ENCODE assay signal across 15 cellular contexts in the genomic region with DNA sequence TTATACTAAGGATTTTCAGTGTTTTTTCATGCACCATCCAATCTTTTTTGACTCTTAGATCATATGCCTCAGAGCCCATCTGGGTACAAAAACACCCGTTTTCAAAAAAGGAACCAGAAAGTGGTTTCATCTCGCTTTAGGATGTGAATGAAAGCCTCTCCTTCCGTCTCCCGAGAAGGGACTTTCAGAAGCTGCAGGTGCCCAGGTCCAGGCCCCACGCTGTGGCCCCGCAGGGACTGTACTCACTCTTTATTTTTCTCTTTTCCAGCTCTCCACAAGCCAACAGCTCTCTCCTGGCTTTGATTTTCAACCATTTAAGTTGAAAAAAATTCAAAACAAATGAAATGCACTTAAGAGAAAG.
DNase-seq lines count a peak whose midpoint lies in the region; ATAC-seq, FAIRE-seq and TF ChIP-seq lines count a peak whose summit lies in the region.
"Had no signal": no experiment of that assay in that cellular context is flagged by ENCODE, and none has a peak within 500 bp of the region (broad histone marks: within the 10 kb centered on the region; RNA-seq: fewer than 3 reads in every experiment).

No MANE protein-coding gene starts in this region.

- POLR2A ChIA-PET in HepG2 (lab: Yijun Ruan, JAX) = interaction anchor here (2.5 to 2.8 kb wide), 2 partner anchors 12 to 34 kb away, joined by 8 to 13 read pairs; no protein-coding TSS in a partner anchor
- POLR2A ChIA-PET in naive thymus-derived CD4-positive, alpha-beta T cell (lab: Charles Lee) = no interaction called here

- H3K9me3 Mint-ChIP-seq in naive thymus-derived CD4-positive, alpha-beta T cell = peaks cover 0 to 7% (median 0%) of the 10 kb centered on the region in 11 donors

- peaks cover 50% of the 10 kb centered on the region for H3K4me1 ChIP-seq in HepG2 (ENCODE audit: insufficient read depth, low read length)
- no peaks in the 10 kb centered on the region for H3K4me1 ChIP-seq in right lobe of liver
- H3K4me1 ChIP-seq in transverse colon = no peaks in the 10 kb centered on the region
- H3K4me1 ChIP-seq in naive thymus-derived CD4-positive, alpha-beta T cell (ENCODE audit: control insufficient read depth in 2 of 2, insufficient read depth in 2 of 2, low read length in 2 of 2) = no peaks in the 10 kb centered on the region
- H3K4me1 ChIP-seq: lower lobe of right lung had no signal

- TF ChIP-seq POLR2A in HepG2 (IDR thresholded peaks at IDR 0.05; ENCODE audit: insufficient read depth in 1 of 2, low read depth in 2 of 2, low read length in 2 of 2) (no peak), right lobe of liver (IDR thresholded peaks at IDR 0.05) (no peak), transverse colon (IDR thresholded peaks at IDR 0.05) (no peak)

- no peaks in the 10 kb centered on the region for H3K9me3 ChIP-seq in HepG2 (ENCODE audit: low read length)
- H3K9me3 ChIP-seq in right lobe of liver = no peaks in the 10 kb centered on the region
- no peaks in the 10 kb centered on the region for H3K9me3 ChIP-seq in transverse colon
- H3K9me3 ChIP-seq in naive thymus-derived CD4-positive, alpha-beta T cell (ENCODE audit: control insufficient read depth in 2 of 3, low read length in 3 of 3) = no peaks in the 10 kb centered on the region
- H3K9me3 ChIP-seq: lower lobe of right lung had no signal

- in situ Hi-C loops in HepG2 (cut with HindIII; ENCODE audit: extremely low pct_ligation_motif_present, low pct_unique_long_range_greater_than_20kb) (no loop called here), transverse colon (cut with MboI; ENCODE audit: low pct_ligation_motif_present in 1 of 4, low pct_unique_long_range_greater_than_20kb in 1 of 4, low sequenced_read_pairs in 3 of 4) (no loop called here)

- H3K4me3 ChIP-seq in HepG2 (replicated peaks in 1 of 3; ENCODE audit: insufficient read depth in 1 of 3, low read depth in 2 of 3, low read length in 3 of 3) (peak overlapping the region; percentile 57 to 71 (median 66)), right lobe of liver (no peak overlapping the region), transverse colon (no peak overlapping the region)
- no peak overlapping the region for H3K4me3 ChIP-seq in naive thymus-derived CD4-positive, alpha-beta T cell (ENCODE audit: low read length)
- H3K4me3 ChIP-seq: lower lobe of right lung had no signal

- no peaks in the 10 kb centered on the region for H3K27me3 ChIP-seq in HepG2 (ENCODE audit: control insufficient read depth in 1 of 2, insufficient read depth in 2 of 2, low read length in 2 of 2)
- no peaks in the 10 kb centered on the region for H3K27me3 ChIP-seq in right lobe of liver
- H3K27me3 ChIP-seq in transverse colon = no peaks in the 10 kb centered on the region
- no peaks in the 10 kb centered on the region for H3K27me3 ChIP-seq in naive thymus-derived CD4-positive, alpha-beta T cell (ENCODE audit: control insufficient read depth in 2 of 2, insufficient read depth in 2 of 2, low read length in 2 of 2)

- H3K27ac ChIP-seq in HepG2 (ENCODE audit: extremely low read length, insufficient read depth, low read length) (no peak overlapping the region), right lobe of liver (no peak overlapping the region), transverse colon (peak overlapping the region in 1 of 4 donors; percentile 46)
- H3K27ac ChIP-seq in naive thymus-derived CD4-positive, alpha-beta T cell (ENCODE audit: low read depth, low read length) = no peak overlapping the region
- H3K27ac ChIP-seq: 22Rv1, lower lobe of right lung had no signal

- H3K27me3 Mint-ChIP-seq in naive thymus-derived CD4-positive, alpha-beta T cell = peaks cover under 1 to 27% (median 10%) of the 10 kb centered on the region in 5 donors
- H3K27me3 Mint-ChIP-seq: activated CD4-positive, alpha-beta T cell treated with anti-CD3 and anti-CD28 coated beads, Interleukin-2, amount 10 ng/mL, durations not matched to agents 7 days and 5 days had no signal

- no peaks in the 10 kb centered on the region for H3K36me3 Mint-ChIP-seq in naive thymus-derived CD4-positive, alpha-beta T cell

- no peak overlapping the region for H3K27ac Mint-ChIP-seq in naive thymus-derived CD4-positive, alpha-beta T cell
- H3K27ac Mint-ChIP-seq: activated CD4-positive, alpha-beta T cell treated with anti-CD3 and anti-CD28 coated beads, Interleukin-2, amount 10 ng/mL, durations not matched to agents 7 days and 5 days had no signal

- no peak for FAIRE-seq in HepG2 (lab: Jason Lieb, UNC)

- TF ChIP-seq CTCF in HepG2 (CRISPR knock-in tag; IDR thresholded peaks at IDR 0.05) (no peak), right lobe of liver (IDR thresholded peaks at IDR 0.05) (no peak), transverse colon (IDR thresholded peaks at IDR 0.05) (no peak)

- 27% methylated on average over 6 of the region's 6 CpGs for WGBS in HepG2 (ENCODE audit: low lambda C conversion rate)
- 44% methylated on average over 6 of the region's 6 CpGs for WGBS in right lobe of liver (ENCODE audit: insufficient coverage, low coverage, low lambda C conversion rate, missing lambda C conversion rate)
- WGBS in transverse colon (ENCODE audit: low coverage in 1 of 2), 2 donors = 28 to 48% methylated on average over 5 to 6 of the region's 6 CpGs

- H2AFZ ChIP-seq in HepG2 (ENCODE audit: low read length) = peak overlapping the region; percentile 32

- no peaks in the 10 kb centered on the region for H3K79me2 ChIP-seq in HepG2 (ENCODE audit: insufficient read depth, low read length)

- H3K4me1 Mint-ChIP-seq in naive thymus-derived CD4-positive, alpha-beta T cell = peaks cover 0 to 4% (median 0%) of the 10 kb centered on the region in 7 donors

- H3K4me3 Mint-ChIP-seq in naive thymus-derived CD4-positive, alpha-beta T cell = peak overlapping the region in 2 of 10 donors; percentile 9 to 29
- H3K4me3 Mint-ChIP-seq: activated CD4-positive, alpha-beta T cell treated with anti-CD3 and anti-CD28 coated beads, Interleukin-2, amount 10 ng/mL, durations not matched to agents 7 days and 5 days had no signal

- TF ChIP-seq RAD21 in HepG2 (CRISPR knock-in tag; IDR thresholded peaks at IDR 0.05) = no peak

- CTCF ChIA-PET in HepG2 (lab: Yijun Ruan, JAX; ENCODE audit: low intra/inter-chr PET ratio, low total read pairs) = no interaction called here
- CTCF ChIA-PET in naive thymus-derived CD4-positive, alpha-beta T cell (lab: Charles Lee) = no interaction called here

- no peaks in the 10 kb centered on the region for H4K20me1 ChIP-seq in HepG2 (ENCODE audit: insufficient read depth, low read length)

- peak overlapping the region; percentile 56; the same call in 1 of the 2 replicates for H3K9ac ChIP-seq in HepG2 (ENCODE audit: insufficient read depth, low read depth, low read length)

- TF ChIP-seq EP300 in HepG2 (IDR thresholded peaks at IDR 0.05; ENCODE audit: low read depth in 2 of 2, low read length in 2 of 2) (no peak), HepG2 (CRISPR knock-in tag; IDR thresholded peaks at IDR 0.05; ENCODE audit: borderline replicate concordance) (no peak), transverse colon (IDR thresholded peaks at IDR 0.05; ENCODE audit: low read depth) (no peak)

- H3K4me2 ChIP-seq in HepG2 (ENCODE audit: low read depth, low read length) = peak overlapping the region; percentile 89

- H3K36me3 ChIP-seq in HepG2 (replicated peaks in 1 of 2; ENCODE audit: control insufficient read depth in 1 of 2, insufficient read depth in 2 of 2, low read length in 2 of 2) (no peaks in the 10 kb centered on the region), right lobe of liver (no peaks in the 10 kb centered on the region), transverse colon (no peaks in the 10 kb centered on the region)
- no peaks in the 10 kb centered on the region for H3K36me3 ChIP-seq in naive thymus-derived CD4-positive, alpha-beta T cell (ENCODE audit: control insufficient read depth in 2 of 3, insufficient read depth in 3 of 3, low read length in 3 of 3)
- H3K36me3 ChIP-seq: lower lobe of right lung had no signal

- TSS peak; percentile 91 for BruUV-seq in HepG2 (replicated peaks; lab: Mats Ljungman, UMichigan)

- ATAC-seq in HepG2 = no peak
- no peak for ATAC-seq in right lobe of liver
- ATAC-seq in HG02588 (IDR thresholded peaks at IDR 0.05; ENCODE audit: unreplicated experiment) = peak; percentile 32
- ATAC-seq in HG03565 (IDR thresholded peaks at IDR 0.05; ENCODE audit: unreplicated experiment) = peak; percentile 28
- ATAC-seq in left ventricle myocardium superior = no peak
- no peak for ATAC-seq in naive thymus-derived CD4-positive, alpha-beta T cell

- no peak for DNase-seq in HepG2 (ENCODE audit: low spot score)
- no peak for DNase-seq in right lobe of liver
- DNase-seq in transverse colon = peak; percentile 28
- DNase-seq in left ventricle myocardium superior = no peak
- no peak for DNase-seq in naive thymus-derived CD4-positive, alpha-beta T cell
- no peak for DNase-seq in NCI-H2171 (lab: John Stamatoyannopoulos, UW)
- DNase-seq: activated CD4-positive, alpha-beta T cell treated with anti-CD3 and anti-CD28 coated beads, Interleukin-2, amount 10 ng/mL, durations not matched to agents 7 days and 5 days; activated gamma-delta T cell; hippocampal formation; lower lobe of right lung; occipital lobe; stimulated activated CD4-positive, alpha-beta T cell treated with anti-CD3 and anti-CD28 coated beads, Interleukin-15, amount 100 ng/mL, for 24 hours had no signal

- intact Hi-C loops in HepG2 (cut with micrococcal nuclease; ENCODE audit: unreplicated experiment) = no loop called here
- intact Hi-C loops in right lobe of liver (cut with DNase I) = no loop called here
- intact Hi-C loops in transverse colon (cut with DNase I; ENCODE audit: low total_unique reads) = no loop called here
- intact Hi-C loops in left ventricle myocardium superior (cut with micrococcal nuclease) = no loop called here
- intact Hi-C loops in naive thymus-derived CD4-positive, alpha-beta T cell (cut with micrococcal nuclease) = no loop called here

TF ChIP-seq in HepG2, 621 proteins besides CTCF, POLR2A, EP300 and RAD21 (continues in another document):
- no peak for TF ChIP-seq BRD4 (CRISPR knock-in tag; IDR thresholded peaks at IDR 0.05)
- no peak for TF ChIP-seq MTF1 (CRISPR knock-in tag; IDR thresholded peaks at IDR 0.05)
- TF ChIP-seq, protein P1, sequence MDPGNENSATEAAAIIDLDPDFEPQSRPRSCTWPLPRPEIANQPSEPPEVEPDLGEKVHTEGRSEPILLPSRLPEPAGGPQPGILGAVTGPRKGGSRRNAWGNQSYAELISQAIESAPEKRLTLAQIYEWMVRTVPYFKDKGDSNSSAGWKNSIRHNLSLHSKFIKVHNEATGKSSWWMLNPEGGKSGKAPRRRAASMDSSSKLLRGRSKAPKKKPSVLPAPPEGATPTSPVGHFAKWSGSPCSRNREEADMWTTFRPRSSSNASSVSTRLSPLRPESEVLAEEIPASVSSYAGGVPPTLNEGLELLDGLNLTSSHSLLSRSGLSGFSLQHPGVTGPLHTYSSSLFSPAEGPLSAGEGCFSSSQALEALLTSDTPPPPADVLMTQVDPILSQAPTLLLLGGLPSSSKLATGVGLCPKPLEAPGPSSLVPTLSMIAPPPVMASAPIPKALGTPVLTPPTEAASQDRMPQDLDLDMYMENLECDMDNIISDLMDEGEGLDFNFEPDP (CRISPR knock-in tag; conservative IDR thresholded peaks at IDR 0.05) = 0 out of 2 replicates have a peak, but pooled peaks have one; percentile 71
- TF ChIP-seq NKX3-1 (CRISPR knock-in tag; IDR thresholded peaks at IDR 0.05) = no peak

Comparison
In these comparisons a context has a peak if more than half of its experiments do, and no peak if none do; other contexts are left out.
1. H3K4me3 ChIP-seq: peak in HepG2 (3 of 3); none in right lobe of liver (0 of 3), transverse colon (0 of 4) and naive thymus-derived CD4-positive, alpha-beta T cell (single experiment).
2. ATAC-seq: peak in HG02588 (single experiment) and HG03565 (single experiment); none in HepG2 (single experiment), right lobe of liver (0 of 4), left ventricle myocardium superior (single experiment) and naive thymus-derived CD4-positive, alpha-beta T cell (single experiment).